ENCODE assay signal across 1 cellular context in the genomic region with DNA sequence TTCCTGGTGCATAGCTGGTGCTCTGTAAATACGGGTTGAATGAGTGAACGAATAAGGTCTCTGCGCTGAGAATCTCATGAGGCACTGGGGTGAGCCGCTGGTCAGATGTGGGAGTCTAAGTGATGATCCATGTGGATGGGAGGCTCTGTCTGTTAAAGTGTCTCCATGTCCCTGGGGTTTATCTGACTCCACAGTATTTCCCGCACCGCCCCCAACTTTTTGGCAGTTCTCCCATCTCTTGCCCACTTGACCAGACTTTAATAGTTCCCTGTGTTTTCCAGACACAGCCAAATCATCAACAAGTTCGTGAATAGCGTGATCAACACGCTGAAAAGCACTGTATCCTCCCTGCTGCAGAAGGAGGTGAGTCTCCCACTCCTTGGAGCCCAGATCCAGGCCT.
TF ChIP-seq lines count a peak whose summit lies in the region.

No MANE protein-coding gene starts in this region.

TF ChIP-seq in HepG2, 621 proteins besides CTCF, POLR2A, EP300 and RAD21:
- TF ChIP-seq ZSCAN20 (CRISPR knock-in tag; IDR thresholded peaks at IDR 0.05; ENCODE audit: borderline replicate concordance) (no peak), ZNF564 (CRISPR knock-in tag; IDR thresholded peaks at IDR 0.05) (0 out of 2 replicates have a peak, but pooled peaks have one; percentile 8)
